3 cellular contexts compared by ENCODE assay signal in genomic region chr6:6886886-6887285, GRCh38.
TF ChIP-seq lines count a peak whose summit lies in the region.

No MANE protein-coding gene starts in this region.

TF ChIP-seq in IMR-90, 13 proteins besides CTCF, POLR2A, EP300 and RAD21:
- TF ChIP-seq SMC3 (IDR thresholded peaks at IDR 0.05; ENCODE audit: low read depth, low read length): no peak
- TF ChIP-seq BHLHE40 (IDR thresholded peaks at IDR 0.05; ENCODE audit: low read depth, low read length): no peak
- TF ChIP-seq CEBPB (IDR thresholded peaks at IDR 0.05; ENCODE audit: low read depth, low read length): no peak
- TF ChIP-seq NFE2L2 (IDR thresholded peaks at IDR 0.05; ENCODE audit: low read depth, low read length): no peak
- TF ChIP-seq MAFK (IDR thresholded peaks at IDR 0.05; ENCODE audit: low read depth, low read length): no peak
- TF ChIP-seq, protein P1, sequence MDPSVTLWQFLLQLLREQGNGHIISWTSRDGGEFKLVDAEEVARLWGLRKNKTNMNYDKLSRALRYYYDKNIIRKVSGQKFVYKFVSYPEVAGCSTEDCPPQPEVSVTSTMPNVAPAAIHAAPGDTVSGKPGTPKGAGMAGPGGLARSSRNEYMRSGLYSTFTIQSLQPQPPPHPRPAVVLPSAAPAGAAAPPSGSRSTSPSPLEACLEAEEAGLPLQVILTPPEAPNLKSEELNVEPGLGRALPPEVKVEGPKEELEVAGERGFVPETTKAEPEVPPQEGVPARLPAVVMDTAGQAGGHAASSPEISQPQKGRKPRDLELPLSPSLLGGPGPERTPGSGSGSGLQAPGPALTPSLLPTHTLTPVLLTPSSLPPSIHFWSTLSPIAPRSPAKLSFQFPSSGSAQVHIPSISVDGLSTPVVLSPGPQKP (IDR thresholded peaks at IDR 0.05; ENCODE audit: borderline replicate concordance, low read depth, low read length): no peak
- no peak for TF ChIP-seq RFX5 (IDR thresholded peaks at IDR 0.05; ENCODE audit: low read depth, low read length)
- no peak for TF ChIP-seq CHD1 (IDR thresholded peaks at IDR 0.05; ENCODE audit: low read depth, low read length)
- TF ChIP-seq MAZ (IDR thresholded peaks at IDR 0.05; ENCODE audit: borderline replicate concordance, low read depth, low read length): no peak
- no peak for TF ChIP-seq USF2 (IDR thresholded peaks at IDR 0.05; ENCODE audit: low read depth, low read length)
- TF ChIP-seq MXI1 (IDR thresholded peaks at IDR 0.05; ENCODE audit: borderline replicate concordance, low read depth, low read length): no peak
- no peak for TF ChIP-seq RCOR1 (IDR thresholded peaks at IDR 0.05; ENCODE audit: insufficient replicate concordance, low read length)
- TF ChIP-seq FOS (IDR thresholded peaks at IDR 0.05; ENCODE audit: low read depth, low read length): no peak

TF ChIP-seq in H1, 55 proteins besides CTCF, POLR2A, EP300 and RAD21:
- TF ChIP-seq TBP (IDR thresholded peaks at IDR 0.05; ENCODE audit: low read depth, low read length) (no peak), KDM4A (IDR thresholded peaks at IDR 0.05; ENCODE audit: low read depth, low read length, severe bottlenecking) (no peak), TAF7 (optimal IDR thresholded peaks at IDR 0.05; ENCODE audit: borderline replicate concordance, low read depth, low read length) (no peak), SIX5 (IDR thresholded peaks at IDR 0.05; ENCODE audit: low read depth, low read length) (no peak), GABPA (IDR thresholded peaks at IDR 0.05; ENCODE audit: borderline replicate concordance, insufficient read depth, low read length) (no peak)

TF ChIP-seq in WTC11, 78 proteins besides CTCF, POLR2A, EP300 and RAD21:
- TF ChIP-seq, protein P2, sequence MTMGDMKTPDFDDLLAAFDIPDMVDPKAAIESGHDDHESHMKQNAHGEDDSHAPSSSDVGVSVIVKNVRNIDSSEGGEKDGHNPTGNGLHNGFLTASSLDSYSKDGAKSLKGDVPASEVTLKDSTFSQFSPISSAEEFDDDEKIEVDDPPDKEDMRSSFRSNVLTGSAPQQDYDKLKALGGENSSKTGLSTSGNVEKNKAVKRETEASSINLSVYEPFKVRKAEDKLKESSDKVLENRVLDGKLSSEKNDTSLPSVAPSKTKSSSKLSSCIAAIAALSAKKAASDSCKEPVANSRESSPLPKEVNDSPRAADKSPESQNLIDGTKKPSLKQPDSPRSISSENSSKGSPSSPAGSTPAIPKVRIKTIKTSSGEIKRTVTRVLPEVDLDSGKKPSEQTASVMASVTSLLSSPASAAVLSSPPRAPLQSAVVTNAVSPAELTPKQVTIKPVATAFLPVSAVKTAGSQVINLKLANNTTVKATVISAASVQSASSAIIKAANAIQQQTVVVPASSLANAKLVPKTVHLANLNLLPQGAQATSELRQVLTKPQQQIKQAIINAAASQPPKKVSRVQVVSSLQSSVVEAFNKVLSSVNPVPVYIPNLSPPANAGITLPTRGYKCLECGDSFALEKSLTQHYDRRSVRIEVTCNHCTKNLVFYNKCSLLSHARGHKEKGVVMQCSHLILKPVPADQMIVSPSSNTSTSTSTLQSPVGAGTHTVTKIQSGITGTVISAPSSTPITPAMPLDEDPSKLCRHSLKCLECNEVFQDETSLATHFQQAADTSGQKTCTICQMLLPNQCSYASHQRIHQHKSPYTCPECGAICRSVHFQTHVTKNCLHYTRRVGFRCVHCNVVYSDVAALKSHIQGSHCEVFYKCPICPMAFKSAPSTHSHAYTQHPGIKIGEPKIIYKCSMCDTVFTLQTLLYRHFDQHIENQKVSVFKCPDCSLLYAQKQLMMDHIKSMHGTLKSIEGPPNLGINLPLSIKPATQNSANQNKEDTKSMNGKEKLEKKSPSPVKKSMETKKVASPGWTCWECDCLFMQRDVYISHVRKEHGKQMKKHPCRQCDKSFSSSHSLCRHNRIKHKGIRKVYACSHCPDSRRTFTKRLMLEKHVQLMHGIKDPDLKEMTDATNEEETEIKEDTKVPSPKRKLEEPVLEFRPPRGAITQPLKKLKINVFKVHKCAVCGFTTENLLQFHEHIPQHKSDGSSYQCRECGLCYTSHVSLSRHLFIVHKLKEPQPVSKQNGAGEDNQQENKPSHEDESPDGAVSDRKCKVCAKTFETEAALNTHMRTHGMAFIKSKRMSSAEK (CRISPR knock-in tag; IDR thresholded peaks at IDR 0.05; ENCODE audit: borderline replicate concordance): no peak
- TF ChIP-seq, protein P3, sequence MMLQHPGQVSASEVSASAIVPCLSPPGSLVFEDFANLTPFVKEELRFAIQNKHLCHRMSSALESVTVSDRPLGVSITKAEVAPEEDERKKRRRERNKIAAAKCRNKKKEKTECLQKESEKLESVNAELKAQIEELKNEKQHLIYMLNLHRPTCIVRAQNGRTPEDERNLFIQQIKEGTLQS (CRISPR knock-in tag; conservative IDR thresholded peaks at IDR 0.05): no peak
- no peak for TF ChIP-seq NFE2L1 (CRISPR knock-in tag; IDR thresholded peaks at IDR 0.05)
- TF ChIP-seq RELA (CRISPR knock-in tag; IDR thresholded peaks at IDR 0.05; ENCODE audit: borderline replicate concordance): no peak
- no peak for TF ChIP-seq IRF2 (CRISPR knock-in tag; IDR thresholded peaks at IDR 0.05; ENCODE audit: borderline replicate concordance, low read depth)
- no peak for TF ChIP-seq ZNF263 (CRISPR knock-in tag; IDR thresholded peaks at IDR 0.05; ENCODE audit: low read depth)
- TF ChIP-seq TEAD4 (CRISPR knock-in tag; IDR thresholded peaks at IDR 0.05): no peak
- no peak for TF ChIP-seq TCF7 (CRISPR knock-in tag; IDR thresholded peaks at IDR 0.05; ENCODE audit: low read depth)
- TF ChIP-seq FOXP1 (CRISPR knock-in tag; IDR thresholded peaks at IDR 0.05; ENCODE audit: borderline replicate concordance): no peak
- TF ChIP-seq, protein P4, sequence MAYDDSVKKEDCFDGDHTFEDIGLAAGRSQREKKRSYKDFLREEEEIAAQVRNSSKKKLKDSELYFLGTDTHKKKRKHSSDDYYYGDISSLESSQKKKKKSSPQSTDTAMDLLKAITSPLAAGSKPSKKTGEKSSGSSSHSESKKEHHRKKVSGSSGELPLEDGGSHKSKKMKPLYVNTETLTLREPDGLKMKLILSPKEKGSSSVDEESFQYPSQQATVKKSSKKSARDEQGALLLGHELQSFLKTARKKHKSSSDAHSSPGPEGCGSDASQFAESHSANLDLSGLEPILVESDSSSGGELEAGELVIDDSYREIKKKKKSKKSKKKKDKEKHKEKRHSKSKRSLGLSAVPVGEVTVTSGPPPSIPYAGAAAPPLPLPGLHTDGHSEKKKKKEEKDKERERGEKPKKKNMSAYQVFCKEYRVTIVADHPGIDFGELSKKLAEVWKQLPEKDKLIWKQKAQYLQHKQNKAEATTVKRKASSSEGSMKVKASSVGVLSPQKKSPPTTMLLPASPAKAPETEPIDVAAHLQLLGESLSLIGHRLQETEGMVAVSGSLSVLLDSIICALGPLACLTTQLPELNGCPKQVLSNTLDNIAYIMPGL (CRISPR knock-in tag; IDR thresholded peaks at IDR 0.05): no peak
- TF ChIP-seq SP1 (CRISPR knock-in tag; conservative IDR thresholded peaks at IDR 0.05): no peak
- TF ChIP-seq, protein P5, sequence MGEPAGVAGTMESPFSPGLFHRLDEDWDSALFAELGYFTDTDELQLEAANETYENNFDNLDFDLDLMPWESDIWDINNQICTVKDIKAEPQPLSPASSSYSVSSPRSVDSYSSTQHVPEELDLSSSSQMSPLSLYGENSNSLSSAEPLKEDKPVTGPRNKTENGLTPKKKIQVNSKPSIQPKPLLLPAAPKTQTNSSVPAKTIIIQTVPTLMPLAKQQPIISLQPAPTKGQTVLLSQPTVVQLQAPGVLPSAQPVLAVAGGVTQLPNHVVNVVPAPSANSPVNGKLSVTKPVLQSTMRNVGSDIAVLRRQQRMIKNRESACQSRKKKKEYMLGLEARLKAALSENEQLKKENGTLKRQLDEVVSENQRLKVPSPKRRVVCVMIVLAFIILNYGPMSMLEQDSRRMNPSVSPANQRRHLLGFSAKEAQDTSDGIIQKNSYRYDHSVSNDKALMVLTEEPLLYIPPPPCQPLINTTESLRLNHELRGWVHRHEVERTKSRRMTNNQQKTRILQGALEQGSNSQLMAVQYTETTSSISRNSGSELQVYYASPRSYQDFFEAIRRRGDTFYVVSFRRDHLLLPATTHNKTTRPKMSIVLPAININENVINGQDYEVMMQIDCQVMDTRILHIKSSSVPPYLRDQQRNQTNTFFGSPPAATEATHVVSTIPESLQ (CRISPR knock-in tag; IDR thresholded peaks at IDR 0.05): no peak
- TF ChIP-seq E2F4 (CRISPR knock-in tag; IDR thresholded peaks at IDR 0.05; ENCODE audit: borderline replicate concordance, low read depth): no peak
- TF ChIP-seq, protein P6, sequence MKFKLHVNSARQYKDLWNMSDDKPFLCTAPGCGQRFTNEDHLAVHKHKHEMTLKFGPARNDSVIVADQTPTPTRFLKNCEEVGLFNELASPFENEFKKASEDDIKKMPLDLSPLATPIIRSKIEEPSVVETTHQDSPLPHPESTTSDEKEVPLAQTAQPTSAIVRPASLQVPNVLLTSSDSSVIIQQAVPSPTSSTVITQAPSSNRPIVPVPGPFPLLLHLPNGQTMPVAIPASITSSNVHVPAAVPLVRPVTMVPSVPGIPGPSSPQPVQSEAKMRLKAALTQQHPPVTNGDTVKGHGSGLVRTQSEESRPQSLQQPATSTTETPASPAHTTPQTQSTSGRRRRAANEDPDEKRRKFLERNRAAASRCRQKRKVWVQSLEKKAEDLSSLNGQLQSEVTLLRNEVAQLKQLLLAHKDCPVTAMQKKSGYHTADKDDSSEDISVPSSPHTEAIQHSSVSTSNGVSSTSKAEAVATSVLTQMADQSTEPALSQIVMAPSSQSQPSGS (CRISPR knock-in tag; IDR thresholded peaks at IDR 0.05; ENCODE audit: borderline replicate concordance, low read depth): no peak
- no peak for TF ChIP-seq MYBL2 (CRISPR knock-in tag; IDR thresholded peaks at IDR 0.05)
- no peak for TF ChIP-seq ARID4B (CRISPR knock-in tag; IDR thresholded peaks at IDR 0.05; ENCODE audit: borderline replicate concordance)
